Comparison of ENCODE assay signal across 32 cellular contexts in the genomic region with DNA sequence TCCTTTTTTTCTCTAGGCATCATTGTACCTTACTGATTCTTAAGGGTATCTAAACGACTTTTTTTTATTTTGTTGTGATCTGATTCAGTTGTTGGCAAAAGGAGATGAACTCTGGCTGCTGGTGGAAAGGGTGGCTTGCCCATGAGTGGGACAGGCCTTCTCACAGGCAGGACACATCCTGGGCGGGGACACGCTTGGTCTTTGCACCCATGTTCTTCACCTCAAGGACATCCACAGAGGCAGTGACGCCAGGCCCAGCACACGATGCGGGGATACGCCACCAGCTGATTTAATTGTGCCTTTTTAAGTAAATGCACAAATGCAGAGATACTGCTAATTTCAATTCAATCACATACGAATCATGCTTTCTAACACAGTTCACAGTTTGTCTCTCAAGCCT.
"Had no signal": no experiment of that assay in that cellular context is flagged by ENCODE, and none has a peak within 500 bp of the region (broad histone marks: within the 10 kb centered on the region; RNA-seq: fewer than 3 reads in every experiment).

No MANE protein-coding gene starts in this region.

- H3K4me3 ChIP-seq: esophagus squamous epithelium, lung, mucosa of descending colon, SK-N-MC, smooth muscle cell, stomach, transverse colon, uterus had no signal

- DNase-seq: activated CD4-positive, alpha-beta memory T cell treated with anti-CD3 and anti-CD28 coated beads, Interleukin-2, amount 10 ng/mL, durations not matched to agents 7 days and 5 days; activated CD4-positive, alpha-beta T cell treated with anti-CD3 and anti-CD28 coated beads for 1 hour; activated CD4-positive, alpha-beta T cell treated with anti-CD3 and anti-CD28 coated beads, Interleukin-2, amount 10 ng/mL, durations not matched to agents 7 days and 5 days; activated CD8-positive, alpha-beta memory T cell treated with anti-CD3 and anti-CD28 coated beads, Interleukin-2, amount 50 U/mL, for 48 hours; activated gamma-delta T cell; activated naive CD4-positive, alpha-beta T cell treated with anti-CD3 and anti-CD28 coated beads, Interleukin-2, amount 10 ng/mL, durations not matched to agents 7 days and 5 days; activated naive CD8-positive, alpha-beta T cell treated with anti-CD3 and anti-CD28 coated beads, Interleukin-2, amount 10 ng/mL, durations not matched to agents 7 days and 5 days; activated T-cell treated with anti-CD3 and anti-CD28 coated beads, Interleukin-2, amount 50 U/mL, for 24 hours; dermis blood vessel endothelial cell; effector CD4-positive, alpha-beta T cell; esophagus squamous epithelium; hypothalamus; immature natural killer cell; kidney glomerular epithelial cell; mesendoderm; mucosa of descending colon; retina; stimulated activated CD4-positive, alpha-beta T cell treated with anti-CD3 and anti-CD28 coated beads, Interleukin-1b, Interleukin-23, amount 100 ng/mL, for 48 hours; stimulated activated CD4-positive, alpha-beta T cell treated with anti-CD3 and anti-CD28 coated beads, Interleukin-4, amount 100 ng/mL, for 4 hours; stimulated activated CD8-positive, alpha-beta memory T cell treated with anti-CD3 and anti-CD28 coated beads, Interleukin-4, amount 100 ng/mL, for 48 hours; stomach; T-helper 2 cell; transverse colon; uterus had no signal

- FAIRE-seq: colon had no signal

- H3K36me3 ChIP-seq: uterus had no signal

- H3K9me3 ChIP-seq: esophagus squamous epithelium, mucosa of descending colon, stomach, transverse colon, uterus had no signal

- ATAC-seq: left lobe of liver; mucosa of descending colon; natural killer cell treated with Interleukin-12 subunit alpha and Interleukin-12 subunit beta and Interleukin-15 and Interleukin-18, amount 100 ng/mL, for 72 hours; stimulated activated memory B cell treated with anti-CD40 and anti-IgM and Interleukin-4, amounts not matched to agents 10 μg/mL and 1 μg/mL and 100 μg/mL, for 72 hours; WTC11 had no signal

- H3K27ac ChIP-seq: SK-N-MC, uterus had no signal

- H3K27me3 ChIP-seq: esophagus squamous epithelium, stomach, transverse colon, uterus had no signal
